In the genomic region with DNA sequence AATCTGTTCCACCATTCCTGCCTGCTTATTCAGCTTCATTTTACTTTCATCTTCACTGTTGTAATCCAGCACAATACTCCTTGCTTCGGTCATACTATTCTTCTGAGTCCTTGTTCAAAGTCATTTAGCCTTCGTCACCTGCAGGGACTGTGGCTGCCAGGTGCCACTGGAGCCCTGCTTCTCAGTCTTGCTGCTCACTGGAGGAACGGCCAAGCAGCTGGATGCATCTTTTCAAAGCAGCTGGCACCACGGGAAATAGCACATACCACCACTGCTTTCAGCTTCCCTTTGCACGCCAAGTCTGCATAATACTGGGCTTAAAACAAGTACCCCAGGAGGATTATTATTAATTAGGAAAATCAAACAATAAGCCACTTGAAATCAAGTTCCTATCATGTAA, we compare ENCODE assay signal across 29 cellular contexts.
DNase-seq lines count a peak whose midpoint lies in the region; ATAC-seq and TF ChIP-seq lines count a peak whose summit lies in the region.
"Had no signal": no experiment of that assay in that cellular context is flagged by ENCODE, and none has a peak within 500 bp of the region (broad histone marks: within the 10 kb centered on the region; RNA-seq: fewer than 3 reads in every experiment).

No MANE protein-coding gene starts in this region.

- POLR2A ChIA-PET in WTC11 (lab: Charles Lee), result no interaction called here

- H3K27ac Mint-ChIP-seq in WTC11, result peak overlapping the region; percentile 36; the same call in 1 of the 2 replicates
- H3K27ac Mint-ChIP-seq: activated CD4-positive, alpha-beta T cell treated with anti-CD3 and anti-CD28 coated beads, Interleukin-2, amount 10 ng/mL, durations not matched to agents 7 days and 5 days; activated T-cell treated with anti-CD3 and anti-CD28 coated beads, Interleukin-2, amount 50 U/mL, for 72 hours; brain; CD4-positive, alpha-beta memory T cell; naive thymus-derived CD4-positive, alpha-beta T cell; stimulated activated naive CD8-positive, alpha-beta T cell treated with anti-CD3 and anti-CD28 coated beads, Interleukin-15, Interleukin-2, amounts not matched to agents 100 ng/mL and 50 ng/mL, for 24 hours had no signal

- H3K4me1 Mint-ChIP-seq in WTC11, result peaks cover 2% of the 10 kb centered on the region; the same call in 1 of the 2 replicates
- H3K4me1 Mint-ChIP-seq: activated CD4-positive, alpha-beta T cell treated with anti-CD3 and anti-CD28 coated beads, Interleukin-2, amount 10 ng/mL, durations not matched to agents 7 days and 5 days; CD4-positive, alpha-beta memory T cell; naive thymus-derived CD4-positive, alpha-beta T cell had no signal

- H3K36me3 ChIP-seq in HAP-1 (replicated peaks), result no peaks in the 10 kb centered on the region
- H3K36me3 ChIP-seq: SJCRH30, thoracic aorta, vagina had no signal

- CTCF ChIA-PET in WTC11 (lab: Charles Lee), result no interaction called here

- H3K4me3 ChIP-seq in retinal pigment epithelial cell (ENCODE audit: low read length) (peak overlapping the region; percentile 34), HAP-1 (no peak overlapping the region)
- H3K4me3 ChIP-seq: SJCRH30, skin epidermis, thoracic aorta, vagina had no signal

- H3K9me3 ChIP-seq in HAP-1, result no peaks in the 10 kb centered on the region
- H3K9me3 ChIP-seq: SJCRH30, thoracic aorta, vagina had no signal

- no peaks in the 10 kb centered on the region for H3K27me3 Mint-ChIP-seq in WTC11 (ENCODE audit: low read depth)
- H3K27me3 Mint-ChIP-seq: activated CD4-positive, alpha-beta T cell treated with anti-CD3 and anti-CD28 coated beads, Interleukin-2, amount 10 ng/mL, durations not matched to agents 7 days and 5 days; CD4-positive, alpha-beta memory T cell; naive thymus-derived CD4-positive, alpha-beta T cell; stimulated activated naive CD8-positive, alpha-beta T cell treated with anti-CD3 and anti-CD28 coated beads, Interleukin-15, Interleukin-2, amounts not matched to agents 100 ng/mL and 50 ng/mL, for 24 hours had no signal

- in situ Hi-C loops in HAP-1 (cut with MboI; ENCODE audit: low sequenced_read_pairs), result no loop called here

- H3K27me3 ChIP-seq in HAP-1 (ENCODE audit: low read depth), result no peaks in the 10 kb centered on the region
- H3K27me3 ChIP-seq: SJCRH30, vagina had no signal

- H3K9me3 Mint-ChIP-seq in WTC11, result peaks cover 10% of the 10 kb centered on the region; the same call in 1 of the 2 replicates

- no peak overlapping the region for H3K4me3 Mint-ChIP-seq in WTC11
- H3K4me3 Mint-ChIP-seq: activated CD4-positive, alpha-beta T cell treated with anti-CD3 and anti-CD28 coated beads, Interleukin-2, amount 10 ng/mL, durations not matched to agents 7 days and 5 days; activated T-cell treated with anti-CD3 and anti-CD28 coated beads, Interleukin-2, amount 50 U/mL, for 72 hours; brain; CD4-positive, alpha-beta memory T cell; naive thymus-derived CD4-positive, alpha-beta T cell; stimulated activated naive CD8-positive, alpha-beta T cell treated with anti-CD3 and anti-CD28 coated beads, Interleukin-15, Interleukin-2, amounts not matched to agents 100 ng/mL and 50 ng/mL, for 24 hours had no signal

- no peaks in the 10 kb centered on the region for H3K4me1 ChIP-seq in HAP-1
- H3K4me1 ChIP-seq: SJCRH30, vagina had no signal

- TF ChIP-seq CTCF in WTC11 (IDR thresholded peaks at IDR 0.05) (no peak), retinal pigment epithelial cell (conservative IDR thresholded peaks at IDR 0.05; ENCODE audit: low read depth, low read length) (no peak)

- DNase-seq in NCI-H2029 (lab: John Stamatoyannopoulos, UW) (peak; percentile 35), NCI-H2029 treated with DMSO at 0.1 percent for 48 hours (lab: John Stamatoyannopoulos, UW) (no peak), NCI-H510A (lab: John Stamatoyannopoulos, UW) (peak; percentile 48), WTC11 (ENCODE audit: low spot score) (no peak), retinal pigment epithelial cell (ENCODE audit: low read depth) (peak; percentile 6), HAP-1 (ENCODE audit: low spot score in 2 of 2) (no peak), SKM-1 treated with dmso at 0.1 percent for 144 hours (lab: John Stamatoyannopoulos, UW; ENCODE audit: unreplicated experiment) (no peak), ureter (ENCODE audit: low spot score) (no peak)
- DNase-seq: activated CD4-positive, alpha-beta T cell treated with anti-CD3 and anti-CD28 coated beads, Interleukin-2, amount 10 ng/mL, durations not matched to agents 7 days and 5 days; activated naive CD4-positive, alpha-beta T cell; activated T-cell treated with anti-CD3 and anti-CD28 coated beads, Interleukin-2, amount 50 U/mL, for 72 hours; AML-193; CD4-positive, alpha-beta memory T cell; DMS153; effector CD4-positive, alpha-beta T cell; HCEC 1CT; kidney; midbrain; naive thymus-derived CD4-positive, alpha-beta T cell; NCI-H1436; NCI-H2171 treated with DMSO at 0.1 percent for 48 hours; NK-92 treated with Interleukin-12 subunit alpha and Interleukin-12 subunit beta, amount 100 ng/mL, for 24 hours had no signal

- no peaks in the 10 kb centered on the region for H3K36me3 Mint-ChIP-seq in WTC11
- H3K36me3 Mint-ChIP-seq: brain; CD4-positive, alpha-beta memory T cell; naive thymus-derived CD4-positive, alpha-beta T cell had no signal

- ATAC-seq in WTC11, result no peak; the same call in 1 of the 2 replicates
- ATAC-seq: activated T-cell treated with anti-CD3 and anti-CD28 coated beads, Interleukin-2, amount 50 U/mL, for 72 hours; naive thymus-derived CD4-positive, alpha-beta T cell; Panc1 had no signal

TF ChIP-seq in WTC11, 78 proteins besides CTCF, POLR2A, EP300 and RAD21:
- TF ChIP-seq, protein P1, sequence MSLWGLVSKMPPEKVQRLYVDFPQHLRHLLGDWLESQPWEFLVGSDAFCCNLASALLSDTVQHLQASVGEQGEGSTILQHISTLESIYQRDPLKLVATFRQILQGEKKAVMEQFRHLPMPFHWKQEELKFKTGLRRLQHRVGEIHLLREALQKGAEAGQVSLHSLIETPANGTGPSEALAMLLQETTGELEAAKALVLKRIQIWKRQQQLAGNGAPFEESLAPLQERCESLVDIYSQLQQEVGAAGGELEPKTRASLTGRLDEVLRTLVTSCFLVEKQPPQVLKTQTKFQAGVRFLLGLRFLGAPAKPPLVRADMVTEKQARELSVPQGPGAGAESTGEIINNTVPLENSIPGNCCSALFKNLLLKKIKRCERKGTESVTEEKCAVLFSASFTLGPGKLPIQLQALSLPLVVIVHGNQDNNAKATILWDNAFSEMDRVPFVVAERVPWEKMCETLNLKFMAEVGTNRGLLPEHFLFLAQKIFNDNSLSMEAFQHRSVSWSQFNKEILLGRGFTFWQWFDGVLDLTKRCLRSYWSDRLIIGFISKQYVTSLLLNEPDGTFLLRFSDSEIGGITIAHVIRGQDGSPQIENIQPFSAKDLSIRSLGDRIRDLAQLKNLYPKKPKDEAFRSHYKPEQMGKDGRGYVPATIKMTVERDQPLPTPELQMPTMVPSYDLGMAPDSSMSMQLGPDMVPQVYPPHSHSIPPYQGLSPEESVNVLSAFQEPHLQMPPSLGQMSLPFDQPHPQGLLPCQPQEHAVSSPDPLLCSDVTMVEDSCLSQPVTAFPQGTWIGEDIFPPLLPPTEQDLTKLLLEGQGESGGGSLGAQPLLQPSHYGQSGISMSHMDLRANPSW (CRISPR knock-in tag; conservative IDR thresholded peaks at IDR 0.05; ENCODE audit: low read depth), result no peak
- TF ChIP-seq CREM (CRISPR knock-in tag; IDR thresholded peaks at IDR 0.05), result no peak
- no peak for TF ChIP-seq ZNF263 (CRISPR knock-in tag; IDR thresholded peaks at IDR 0.05; ENCODE audit: low read depth)
- no peak for TF ChIP-seq KAT7 (CRISPR knock-in tag; IDR thresholded peaks at IDR 0.05; ENCODE audit: borderline replicate concordance)
- no peak for TF ChIP-seq TEAD1 (CRISPR knock-in tag; IDR thresholded peaks at IDR 0.05)
- no peak for TF ChIP-seq NR2C2 (CRISPR knock-in tag; IDR thresholded peaks at IDR 0.05)
- no peak for TF ChIP-seq PRRX2 (CRISPR knock-in tag; IDR thresholded peaks at IDR 0.05)
- no peak for TF ChIP-seq OVOL2 (CRISPR knock-in tag; IDR thresholded peaks at IDR 0.05; ENCODE audit: borderline replicate concordance)
- TF ChIP-seq, protein P2, sequence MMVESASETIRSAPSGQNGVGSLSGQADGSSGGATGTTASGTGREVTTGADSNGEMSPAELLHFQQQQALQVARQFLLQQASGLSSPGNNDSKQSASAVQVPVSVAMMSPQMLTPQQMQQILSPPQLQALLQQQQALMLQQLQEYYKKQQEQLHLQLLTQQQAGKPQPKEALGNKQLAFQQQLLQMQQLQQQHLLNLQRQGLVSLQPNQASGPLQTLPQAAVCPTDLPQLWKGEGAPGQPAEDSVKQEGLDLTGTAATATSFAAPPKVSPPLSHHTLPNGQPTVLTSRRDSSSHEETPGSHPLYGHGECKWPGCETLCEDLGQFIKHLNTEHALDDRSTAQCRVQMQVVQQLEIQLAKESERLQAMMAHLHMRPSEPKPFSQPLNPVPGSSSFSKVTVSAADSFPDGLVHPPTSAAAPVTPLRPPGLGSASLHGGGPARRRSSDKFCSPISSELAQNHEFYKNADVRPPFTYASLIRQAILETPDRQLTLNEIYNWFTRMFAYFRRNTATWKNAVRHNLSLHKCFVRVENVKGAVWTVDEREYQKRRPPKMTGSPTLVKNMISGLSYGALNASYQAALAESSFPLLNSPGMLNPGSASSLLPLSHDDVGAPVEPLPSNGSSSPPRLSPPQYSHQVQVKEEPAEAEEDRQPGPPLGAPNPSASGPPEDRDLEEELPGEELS (CRISPR knock-in tag; IDR thresholded peaks at IDR 0.05), result no peak
- TF ChIP-seq, protein P3, sequence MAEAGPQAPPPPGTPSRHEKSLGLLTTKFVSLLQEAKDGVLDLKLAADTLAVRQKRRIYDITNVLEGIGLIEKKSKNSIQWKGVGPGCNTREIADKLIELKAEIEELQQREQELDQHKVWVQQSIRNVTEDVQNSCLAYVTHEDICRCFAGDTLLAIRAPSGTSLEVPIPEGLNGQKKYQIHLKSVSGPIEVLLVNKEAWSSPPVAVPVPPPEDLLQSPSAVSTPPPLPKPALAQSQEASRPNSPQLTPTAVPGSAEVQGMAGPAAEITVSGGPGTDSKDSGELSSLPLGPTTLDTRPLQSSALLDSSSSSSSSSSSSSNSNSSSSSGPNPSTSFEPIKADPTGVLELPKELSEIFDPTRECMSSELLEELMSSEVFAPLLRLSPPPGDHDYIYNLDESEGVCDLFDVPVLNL (CRISPR knock-in tag; IDR thresholded peaks at IDR 0.05; ENCODE audit: borderline replicate concordance, low read depth), result no peak
- TF ChIP-seq FOXJ3 (CRISPR knock-in tag; IDR thresholded peaks at IDR 0.05; ENCODE audit: borderline replicate concordance), result no peak

Comparison
In these comparisons a context has a peak if more than half of its experiments do, and no peak if none do; other contexts are left out.
1. DNase-seq: peak in NCI-H2029 (single experiment), NCI-H510A (single experiment) and retinal pigment epithelial cell (single experiment); none in NCI-H2029 treated with DMSO at 0.1 percent for 48 hours (single experiment), WTC11 (single experiment), HAP-1 (0 of 2), SKM-1 treated with dmso at 0.1 percent for 144 hours (single experiment) and ureter (single experiment).